7 cellular contexts compared by ENCODE assay signal in the genomic region with DNA sequence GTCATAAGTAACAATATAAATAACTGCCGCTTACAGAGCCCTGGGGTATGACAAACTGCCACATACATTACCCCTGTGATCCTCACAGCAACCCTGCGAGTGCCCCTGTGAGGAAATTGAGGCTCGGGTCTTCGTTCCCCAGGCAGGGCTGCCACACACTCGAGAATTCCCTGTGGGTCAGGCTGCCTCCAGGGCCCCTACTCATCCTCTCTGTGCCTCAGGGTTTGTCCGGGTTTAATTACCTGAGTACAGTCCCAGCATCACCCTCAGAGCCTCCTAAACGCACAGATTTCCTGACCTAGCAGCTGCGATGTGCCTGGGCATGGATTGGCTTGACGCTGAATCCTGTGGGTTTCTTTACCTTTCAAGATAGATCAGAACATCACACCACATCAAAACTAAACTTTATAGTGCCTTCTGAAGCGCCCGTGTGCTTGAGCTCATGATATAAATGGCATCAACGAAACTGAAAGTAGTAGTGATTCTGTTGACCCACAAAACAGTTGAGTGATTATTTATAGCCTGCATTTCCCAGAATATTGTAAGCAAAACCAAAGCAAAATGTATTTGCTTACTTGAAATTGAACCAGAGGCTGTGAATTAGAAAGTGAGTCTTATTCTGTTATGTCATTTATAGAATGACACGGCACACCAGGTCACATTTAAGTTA.
DNase-seq lines count a peak whose midpoint lies in the region; ATAC-seq lines count a peak whose summit lies in the region.

No MANE protein-coding gene starts in this region.

- no peaks in the 10 kb centered on the region for H3K27me3 Mint-ChIP-seq in central memory CD8-positive, alpha-beta T cell

- peak; percentile 39 for ATAC-seq in GM21423 (IDR thresholded peaks at IDR 0.05; ENCODE audit: unreplicated experiment)
- ATAC-seq in central memory CD8-positive, alpha-beta T cell (replicated peaks; ENCODE audit: extremely low read depth, poor library complexity, severe bottlenecking) = peak; percentile 96
- ATAC-seq in HG03045 (IDR thresholded peaks at IDR 0.05; ENCODE audit: unreplicated experiment) = no peak

- H3K4me1 Mint-ChIP-seq in central memory CD8-positive, alpha-beta T cell = peaks cover 43% of the 10 kb centered on the region

- DNase-seq in RPMI8226 (peak; percentile 75), AG08396 (ENCODE audit: low spot score) (no peak), C1 segment of cervical spinal cord (lab: John Stamatoyannopoulos, UW) (no peak)
- DNase-seq in central memory CD8-positive, alpha-beta T cell (ENCODE audit: low spot score in 2 of 2) = peak in 1 of 2 donors; percentile 44
- DNase-seq in stimulated activated CD4-positive, alpha-beta T cell treated with anti-CD3 and anti-CD28 coated beads, Interleukin-12 subunit alpha, Interleukin-12 subunit beta, amount 100 ng/mL, for 24 hours (ENCODE audit: low read depth in 2 of 2) = peak; percentile 12 to 36

- no peaks in the 10 kb centered on the region for H3K9me3 Mint-ChIP-seq in central memory CD8-positive, alpha-beta T cell

- H3K27ac Mint-ChIP-seq in central memory CD8-positive, alpha-beta T cell (ENCODE audit: low read depth) = peak overlapping the region; percentile 47

- H3K36me3 Mint-ChIP-seq in central memory CD8-positive, alpha-beta T cell (ENCODE audit: insufficient read depth) = peaks cover 26% of the 10 kb centered on the region

- peak overlapping the region; percentile 80 for H3K4me3 Mint-ChIP-seq in central memory CD8-positive, alpha-beta T cell

Comparison
In these comparisons a context has a peak if more than half of its experiments do, and no peak if none do; other contexts are left out.
1. DNase-seq: peak in RPMI8226 (single experiment) and stimulated activated CD4-positive, alpha-beta T cell treated with anti-CD3 and anti-CD28 coated beads, Interleukin-12 subunit alpha, Interleukin-12 subunit beta, amount 100 ng/mL, for 24 hours (2 of 2); none in AG08396 (single experiment) and C1 segment of cervical spinal cord (0 of 14).